8 cellular contexts compared by ENCODE assay signal in the genomic region with DNA sequence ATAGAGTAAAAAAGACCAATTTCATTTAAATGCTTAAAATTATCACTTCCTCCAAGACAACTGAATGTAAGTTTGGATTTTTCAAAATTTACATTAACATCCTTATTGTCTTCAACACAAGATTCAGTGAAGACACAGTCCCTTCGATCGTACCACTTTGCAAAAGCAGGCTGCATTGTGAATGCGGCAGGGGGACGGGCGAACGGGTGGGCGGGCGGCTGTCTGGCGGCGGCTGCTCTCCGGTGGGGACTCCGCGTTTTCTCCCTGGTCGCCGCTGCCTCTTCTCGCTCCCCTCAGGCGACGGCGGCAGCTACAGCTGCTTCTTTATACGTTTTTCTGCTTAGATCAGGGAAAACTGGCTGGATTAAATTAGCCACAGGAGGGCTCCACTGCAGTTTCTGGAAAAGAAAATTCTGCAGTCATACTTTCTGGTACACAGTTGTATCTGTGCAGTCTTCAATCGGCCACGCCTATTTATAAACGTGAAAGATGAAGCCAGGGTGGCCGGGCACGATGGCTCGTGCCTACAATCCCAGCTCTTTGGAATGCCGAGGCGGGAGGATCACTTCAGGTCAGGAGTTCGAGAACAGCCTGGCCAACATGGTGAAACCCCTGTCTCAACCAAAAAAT. TPM values are rescaled to one million over a fixed set of nuclear protein-coding genes. Genes with fewer than 3 reads are reported as not detected.
A peak's percentile ranks its signal among the peaks of the same experiment; 100 is the strongest.
DNase-seq lines count a peak whose midpoint lies in the region; ATAC-seq and TF ChIP-seq lines count a peak whose summit lies in the region.

No MANE protein-coding gene starts in this region.

- DNase-seq in GM10266 (ENCODE audit: extremely low spot score) = no peak
- peak; percentile 34 for DNase-seq in NCI-H226
- DNase-seq in activated CD8-positive, alpha-beta memory T cell treated with anti-CD3 and anti-CD28 coated beads, Interleukin-2, amount 50 U/mL, for 4 hours = peak; percentile 20
- DNase-seq in fibroblast of lung (ENCODE audit: low read depth in 2 of 2) = peak; percentile 65 to 71
- DNase-seq in naive thymus-derived CD8-positive, alpha-beta T cell = peak in 5 of 10 donors; percentile 5 to 18 (median 13)
- DNase-seq in uterus = peak; percentile 16 to 22

- H3K4me3 Mint-ChIP-seq in naive thymus-derived CD8-positive, alpha-beta T cell = peak overlapping the region in 8 of 10 donors; percentile 8 to 77 (median 22)

- peaks cover 47 to 70% (median 54%) of the 10 kb centered on the region in 5 donors for H3K27me3 Mint-ChIP-seq in naive thymus-derived CD8-positive, alpha-beta T cell

- H3K9ac ChIP-seq in fibroblast of lung (ENCODE audit: insufficient read depth, low read length) = no peak overlapping the region

- peaks cover 4 to 11% (median 9%) of the 10 kb centered on the region in 4 donors for H3K4me1 Mint-ChIP-seq in naive thymus-derived CD8-positive, alpha-beta T cell

- H3K27ac Mint-ChIP-seq in naive thymus-derived CD8-positive, alpha-beta T cell = no peak overlapping the region

- no peaks in the 10 kb centered on the region for H3K79me2 ChIP-seq in fibroblast of lung (ENCODE audit: control insufficient read depth, insufficient read depth, low read length)

- peaks cover 4% of the 10 kb centered on the region for H3K27me3 ChIP-seq in fibroblast of lung (ENCODE audit: control insufficient read depth, insufficient read depth, low read length)
- H3K27me3 ChIP-seq in uterus = no peaks in the 10 kb centered on the region

- POLR2A ChIA-PET in naive thymus-derived CD8-positive, alpha-beta T cell (lab: Charles Lee) = no interaction called here

- intact Hi-C loops in uterus (cut with DNase I; ENCODE audit: low total_unique reads) = no loop called here

- peak overlapping the region; percentile 59 for H2AFZ ChIP-seq in fibroblast of lung (ENCODE audit: low read length)

- H3K36me3 Mint-ChIP-seq in naive thymus-derived CD8-positive, alpha-beta T cell = no peaks in the 10 kb centered on the region

- TF ChIP-seq CTCF in 22Rv1 (IDR thresholded peaks at IDR 0.05) (peak; percentile 62), GM10266 (IDR thresholded peaks at IDR 0.05; ENCODE audit: control insufficient read depth, insufficient read depth, low read depth, missing control alignments) (peak; percentile 24), fibroblast of lung (conservative IDR thresholded peaks at IDR 0.05 in 1 of 2, IDR thresholded peaks at IDR 0.05 in 1 of 2; ENCODE audit: low read depth in 1 of 2, low read length in 2 of 2) (peak; percentile 48 to 64), uterus (IDR thresholded peaks at IDR 0.05) (peak; percentile 23 to 55 (median 32))

- ATAC-seq in naive thymus-derived CD8-positive, alpha-beta T cell = peak; percentile 61 to 65
- no peak for ATAC-seq in GM21390 (IDR thresholded peaks at IDR 0.05; ENCODE audit: unreplicated experiment)

- peaks cover 0 to 5% (median 0%) of the 10 kb centered on the region in 9 donors for H3K9me3 Mint-ChIP-seq in naive thymus-derived CD8-positive, alpha-beta T cell

- H4K20me1 ChIP-seq in fibroblast of lung (ENCODE audit: control insufficient read depth, extremely low read depth, insufficient read depth, low read length) = no peaks in the 10 kb centered on the region

- H3K4me1 ChIP-seq in fibroblast of lung (ENCODE audit: control insufficient read depth, extremely low read depth, insufficient read depth, low read length) (peaks cover 2% of the 10 kb centered on the region), uterus (no peaks in the 10 kb centered on the region)

- no peak for TF ChIP-seq POLR2A in uterus (IDR thresholded peaks at IDR 0.05)

- H3K4me2 ChIP-seq in fibroblast of lung (ENCODE audit: extremely low read depth, insufficient read depth, low read length) = peak overlapping the region; percentile 85

- H3K9me3 ChIP-seq in fibroblast of lung (ENCODE audit: control insufficient read depth, insufficient read depth, low read depth, low read length) = no peaks in the 10 kb centered on the region
- no peaks in the 10 kb centered on the region for H3K9me3 ChIP-seq in uterus

- H3K4me3 ChIP-seq in fibroblast of lung (replicated peaks in 1 of 4; ENCODE audit: control extremely low read depth in 1 of 4, insufficient read depth in 1 of 4, low read depth in 3 of 4, low read length in 4 of 4) = peak overlapping the region; percentile 17 to 49 (median 34)
- H3K4me3 ChIP-seq in uterus = peak overlapping the region in 1 of 2 donors; percentile 15

- no peak overlapping the region for H3K27ac ChIP-seq in 22Rv1
- no peak overlapping the region for H3K27ac ChIP-seq in fibroblast of lung (ENCODE audit: insufficient read depth, low read length)
- H3K27ac ChIP-seq in uterus = no peak overlapping the region

- H3K36me3 ChIP-seq in fibroblast of lung (ENCODE audit: control insufficient read depth, insufficient read depth, low read length) (no peaks in the 10 kb centered on the region), uterus (no peaks in the 10 kb centered on the region)

RNA-seq across cellular contexts. Expression of a gene that starts 33.9 kb away (rescaled TPM):
- total RNA-seq in fibroblast of lung (14.0 and 19.3 TPM in 2 replicates), uterus (100 to 1,000 TPM in 1 of 4 donors, 10 to 100 TPM in 3; 23.6 to 169 (median 61.9) TPM)
- 35.3 and 37.9 TPM in 2 replicates for polyA plus RNA-seq in fibroblast of lung
- polyA plus RNA-seq in fibroblast of lung (2012) = 27.9 and 34.4 TPM in 2 replicates
- polyA minus RNA-seq in fibroblast of lung (ENCODE audit: low replicate concordance) = not detected in 2 replicates
- 10 to 100 TPM; 14.9 to 17.9 TPM for total RNA-seq in naive thymus-derived CD8-positive, alpha-beta T cell
- 10 to 100 TPM; 30.9 to 56.7 (median 36.9) TPM for polyA plus RNA-seq in naive thymus-derived CD8-positive, alpha-beta T cell
